Comparison of ENCODE assay signal across 1 cellular context in the genomic region with DNA sequence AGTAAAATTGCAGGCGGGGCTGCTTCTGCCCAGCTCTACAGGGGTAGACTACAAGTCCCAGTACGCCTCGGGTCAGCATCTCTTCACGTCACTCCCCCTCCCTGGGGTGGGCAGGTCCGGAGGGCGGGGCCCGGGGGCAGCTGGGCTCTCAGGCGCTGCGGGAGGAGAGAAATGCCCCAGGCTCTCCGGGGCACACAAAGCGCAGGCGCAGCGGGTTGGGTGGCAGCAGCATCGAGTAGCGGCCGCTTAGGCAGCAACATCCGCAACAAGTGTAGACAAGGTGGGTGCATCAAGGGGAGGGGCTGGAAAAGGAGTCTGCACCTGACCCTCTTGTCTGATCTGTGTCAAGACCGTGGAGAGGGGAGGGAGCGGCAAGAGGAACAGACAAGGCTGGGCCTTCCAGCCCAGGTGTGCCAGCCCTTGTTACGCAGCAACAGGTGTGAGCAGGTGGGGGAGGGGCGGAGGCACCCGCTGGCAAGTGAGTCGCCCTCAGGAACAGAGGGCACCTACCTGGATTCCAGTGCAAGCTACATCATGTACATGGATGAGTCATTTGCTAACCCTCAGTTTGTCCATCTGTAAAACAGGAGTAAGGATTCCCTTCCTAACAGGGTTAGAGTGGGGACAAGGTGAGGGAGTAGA.
TF ChIP-seq lines count a peak whose summit lies in the region.

No MANE protein-coding gene starts in this region.

TF ChIP-seq in K562, 482 proteins besides CTCF, POLR2A, EP300 and RAD21:
- TF ChIP-seq ZEB2 (IDR thresholded peaks at IDR 0.05) (peak; percentile 32; the same call in 1 of the 2 replicates), SP2 (IDR thresholded peaks at IDR 0.05; ENCODE audit: extremely low read depth, low read depth, low read length, poor library complexity, severe bottlenecking) (no peak), HCFC1 (IDR thresholded peaks at IDR 0.05; ENCODE audit: low read depth, low read length) (peak; percentile 83), SIX5 (IDR thresholded peaks at IDR 0.05; ENCODE audit: borderline replicate concordance in 1 of 2, insufficient read depth in 1 of 2, low read depth in 1 of 2, low read length in 2 of 2) (peak; percentile 48 to 56; a peak in 3 of 4 replicates), NRF1 (conservative IDR thresholded peaks at IDR 0.05 in 1 of 2, IDR thresholded peaks at IDR 0.05 in 1 of 2) (peak; percentile 81 to 82), JUND (IDR thresholded peaks at IDR 0.05; ENCODE audit: borderline replicate concordance, low read depth, low read length) (no peak), JUND (tag; IDR thresholded peaks at IDR 0.05; ENCODE audit: borderline replicate concordance, low read depth, low read length) (peak; percentile 39; the same call in 1 of the 3 replicates), MAZ (CRISPR knock-in tag; conservative IDR thresholded peaks at IDR 0.05 in 1 of 2, IDR thresholded peaks at IDR 0.05 in 1 of 2) (peak in 1 of 2 experiments; percentile 70; a peak in 3 of 4 replicates), SRF (CRISPR knock-in tag; IDR thresholded peaks at IDR 0.05) (no peak), ATF1 (CRISPR knock-in tag; IDR thresholded peaks at IDR 0.05) (no peak), ATF1 (tag; IDR thresholded peaks at IDR 0.05) (peak; percentile 85), CREM (IDR thresholded peaks at IDR 0.05; ENCODE audit: low read depth) (peak; percentile 90), ZNF143 (CRISPR knock-in tag; IDR thresholded peaks at IDR 0.05) (peak; percentile 73), YBX1 (IDR thresholded peaks at IDR 0.05) (no peak), ZNF12 (CRISPR knock-in tag; IDR thresholded peaks at IDR 0.05) (no peak), CBFB (CRISPR knock-in tag; IDR thresholded peaks at IDR 0.05) (0 out of 2 replicates have a peak, but pooled peaks have one; percentile 45), CREB1 (IDR thresholded peaks at IDR 0.05) (peak; percentile 85), CREB1 (CRISPR knock-in tag; IDR thresholded peaks at IDR 0.05) (peak; percentile 70)
- TF ChIP-seq, protein P1, sequence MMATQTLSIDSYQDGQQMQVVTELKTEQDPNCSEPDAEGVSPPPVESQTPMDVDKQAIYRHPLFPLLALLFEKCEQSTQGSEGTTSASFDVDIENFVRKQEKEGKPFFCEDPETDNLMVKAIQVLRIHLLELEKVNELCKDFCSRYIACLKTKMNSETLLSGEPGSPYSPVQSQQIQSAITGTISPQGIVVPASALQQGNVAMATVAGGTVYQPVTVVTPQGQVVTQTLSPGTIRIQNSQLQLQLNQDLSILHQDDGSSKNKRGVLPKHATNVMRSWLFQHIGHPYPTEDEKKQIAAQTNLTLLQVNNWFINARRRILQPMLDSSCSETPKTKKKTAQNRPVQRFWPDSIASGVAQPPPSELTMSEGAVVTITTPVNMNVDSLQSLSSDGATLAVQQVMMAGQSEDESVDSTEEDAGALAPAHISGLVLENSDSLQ (IDR thresholded peaks at IDR 0.05): 0 out of 2 replicates have a peak, but pooled peaks have one; percentile 21
- TF ChIP-seq, protein P2, sequence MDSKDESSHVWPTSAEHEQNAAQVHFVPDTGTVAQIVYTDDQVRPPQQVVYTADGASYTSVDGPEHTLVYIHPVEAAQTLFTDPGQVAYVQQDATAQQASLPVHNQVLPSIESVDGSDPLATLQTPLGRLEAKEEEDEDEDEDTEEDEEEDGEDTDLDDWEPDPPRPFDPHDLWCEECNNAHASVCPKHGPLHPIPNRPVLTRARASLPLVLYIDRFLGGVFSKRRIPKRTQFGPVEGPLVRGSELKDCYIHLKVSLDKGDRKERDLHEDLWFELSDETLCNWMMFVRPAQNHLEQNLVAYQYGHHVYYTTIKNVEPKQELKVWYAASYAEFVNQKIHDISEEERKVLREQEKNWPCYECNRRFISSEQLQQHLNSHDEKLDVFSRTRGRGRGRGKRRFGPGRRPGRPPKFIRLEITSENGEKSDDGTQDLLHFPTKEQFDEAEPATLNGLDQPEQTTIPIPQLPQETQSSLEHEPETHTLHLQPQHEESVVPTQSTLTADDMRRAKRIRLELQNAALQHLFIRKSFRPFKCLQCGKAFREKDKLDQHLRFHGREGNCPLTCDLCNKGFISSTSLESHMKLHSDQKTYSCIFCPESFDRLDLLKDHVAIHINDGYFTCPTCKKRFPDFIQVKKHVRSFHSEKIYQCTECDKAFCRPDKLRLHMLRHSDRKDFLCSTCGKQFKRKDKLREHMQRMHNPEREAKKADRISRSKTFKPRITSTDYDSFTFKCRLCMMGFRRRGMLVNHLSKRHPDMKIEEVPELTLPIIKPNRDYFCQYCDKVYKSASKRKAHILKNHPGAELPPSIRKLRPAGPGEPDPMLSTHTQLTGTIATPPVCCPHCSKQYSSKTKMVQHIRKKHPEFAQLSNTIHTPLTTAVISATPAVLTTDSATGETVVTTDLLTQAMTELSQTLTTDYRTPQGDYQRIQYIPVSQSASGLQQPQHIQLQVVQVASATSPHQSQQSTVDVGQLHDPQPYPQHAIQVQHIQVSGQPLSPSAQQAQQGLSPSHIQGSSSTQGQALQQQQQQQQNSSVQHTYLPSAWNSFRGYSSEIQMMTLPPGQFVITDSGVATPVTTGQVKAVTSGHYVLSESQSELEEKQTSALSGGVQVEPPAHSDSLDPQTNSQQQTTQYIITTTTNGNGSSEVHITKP (IDR thresholded peaks at IDR 0.05; ENCODE audit: partially characterized antibody): peak; percentile 12
- TF ChIP-seq, protein P3, sequence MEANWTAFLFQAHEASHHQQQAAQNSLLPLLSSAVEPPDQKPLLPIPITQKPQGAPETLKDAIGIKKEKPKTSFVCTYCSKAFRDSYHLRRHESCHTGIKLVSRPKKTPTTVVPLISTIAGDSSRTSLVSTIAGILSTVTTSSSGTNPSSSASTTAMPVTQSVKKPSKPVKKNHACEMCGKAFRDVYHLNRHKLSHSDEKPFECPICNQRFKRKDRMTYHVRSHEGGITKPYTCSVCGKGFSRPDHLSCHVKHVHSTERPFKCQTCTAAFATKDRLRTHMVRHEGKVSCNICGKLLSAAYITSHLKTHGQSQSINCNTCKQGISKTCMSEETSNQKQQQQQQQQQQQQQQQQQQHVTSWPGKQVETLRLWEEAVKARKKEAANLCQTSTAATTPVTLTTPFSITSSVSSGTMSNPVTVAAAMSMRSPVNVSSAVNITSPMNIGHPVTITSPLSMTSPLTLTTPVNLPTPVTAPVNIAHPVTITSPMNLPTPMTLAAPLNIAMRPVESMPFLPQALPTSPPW (CRISPR knock-in tag; IDR thresholded peaks at IDR 0.05): peak; percentile 86
- TF ChIP-seq, protein P4, sequence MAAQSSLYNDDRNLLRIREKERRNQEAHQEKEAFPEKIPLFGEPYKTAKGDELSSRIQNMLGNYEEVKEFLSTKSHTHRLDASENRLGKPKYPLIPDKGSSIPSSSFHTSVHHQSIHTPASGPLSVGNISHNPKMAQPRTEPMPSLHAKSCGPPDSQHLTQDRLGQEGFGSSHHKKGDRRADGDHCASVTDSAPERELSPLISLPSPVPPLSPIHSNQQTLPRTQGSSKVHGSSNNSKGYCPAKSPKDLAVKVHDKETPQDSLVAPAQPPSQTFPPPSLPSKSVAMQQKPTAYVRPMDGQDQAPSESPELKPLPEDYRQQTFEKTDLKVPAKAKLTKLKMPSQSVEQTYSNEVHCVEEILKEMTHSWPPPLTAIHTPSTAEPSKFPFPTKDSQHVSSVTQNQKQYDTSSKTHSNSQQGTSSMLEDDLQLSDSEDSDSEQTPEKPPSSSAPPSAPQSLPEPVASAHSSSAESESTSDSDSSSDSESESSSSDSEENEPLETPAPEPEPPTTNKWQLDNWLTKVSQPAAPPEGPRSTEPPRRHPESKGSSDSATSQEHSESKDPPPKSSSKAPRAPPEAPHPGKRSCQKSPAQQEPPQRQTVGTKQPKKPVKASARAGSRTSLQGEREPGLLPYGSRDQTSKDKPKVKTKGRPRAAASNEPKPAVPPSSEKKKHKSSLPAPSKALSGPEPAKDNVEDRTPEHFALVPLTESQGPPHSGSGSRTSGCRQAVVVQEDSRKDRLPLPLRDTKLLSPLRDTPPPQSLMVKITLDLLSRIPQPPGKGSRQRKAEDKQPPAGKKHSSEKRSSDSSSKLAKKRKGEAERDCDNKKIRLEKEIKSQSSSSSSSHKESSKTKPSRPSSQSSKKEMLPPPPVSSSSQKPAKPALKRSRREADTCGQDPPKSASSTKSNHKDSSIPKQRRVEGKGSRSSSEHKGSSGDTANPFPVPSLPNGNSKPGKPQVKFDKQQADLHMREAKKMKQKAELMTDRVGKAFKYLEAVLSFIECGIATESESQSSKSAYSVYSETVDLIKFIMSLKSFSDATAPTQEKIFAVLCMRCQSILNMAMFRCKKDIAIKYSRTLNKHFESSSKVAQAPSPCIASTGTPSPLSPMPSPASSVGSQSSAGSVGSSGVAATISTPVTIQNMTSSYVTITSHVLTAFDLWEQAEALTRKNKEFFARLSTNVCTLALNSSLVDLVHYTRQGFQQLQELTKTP (IDR thresholded peaks at IDR 0.05; ENCODE audit: low read depth in 1 of 2, partially characterized antibody in 2 of 2): peak in 1 of 2 experiments; percentile 28
- TF ChIP-seq, protein P5, sequence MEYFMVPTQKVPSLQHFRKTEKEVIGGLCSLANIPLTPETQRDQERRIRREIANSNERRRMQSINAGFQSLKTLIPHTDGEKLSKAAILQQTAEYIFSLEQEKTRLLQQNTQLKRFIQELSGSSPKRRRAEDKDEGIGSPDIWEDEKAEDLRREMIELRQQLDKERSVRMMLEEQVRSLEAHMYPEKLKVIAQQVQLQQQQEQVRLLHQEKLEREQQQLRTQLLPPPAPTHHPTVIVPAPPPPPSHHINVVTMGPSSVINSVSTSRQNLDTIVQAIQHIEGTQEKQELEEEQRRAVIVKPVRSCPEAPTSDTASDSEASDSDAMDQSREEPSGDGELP (CRISPR knock-in tag; IDR thresholded peaks at IDR 0.05; ENCODE audit: borderline replicate concordance): peak; percentile 80
- TF ChIP-seq, protein P6, sequence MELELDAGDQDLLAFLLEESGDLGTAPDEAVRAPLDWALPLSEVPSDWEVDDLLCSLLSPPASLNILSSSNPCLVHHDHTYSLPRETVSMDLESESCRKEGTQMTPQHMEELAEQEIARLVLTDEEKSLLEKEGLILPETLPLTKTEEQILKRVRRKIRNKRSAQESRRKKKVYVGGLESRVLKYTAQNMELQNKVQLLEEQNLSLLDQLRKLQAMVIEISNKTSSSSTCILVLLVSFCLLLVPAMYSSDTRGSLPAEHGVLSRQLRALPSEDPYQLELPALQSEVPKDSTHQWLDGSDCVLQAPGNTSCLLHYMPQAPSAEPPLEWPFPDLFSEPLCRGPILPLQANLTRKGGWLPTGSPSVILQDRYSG (tag; conservative IDR thresholded peaks at IDR 0.05; ENCODE audit: low read depth): no peak
- TF ChIP-seq, protein P7, sequence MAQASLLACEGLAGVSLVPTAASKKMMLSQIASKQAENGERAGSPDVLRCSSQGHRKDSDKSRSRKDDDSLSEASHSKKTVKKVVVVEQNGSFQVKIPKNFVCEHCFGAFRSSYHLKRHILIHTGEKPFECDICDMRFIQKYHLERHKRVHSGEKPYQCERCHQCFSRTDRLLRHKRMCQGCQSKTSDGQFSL (CRISPR knock-in tag; IDR thresholded peaks at IDR 0.05): no peak
- TF ChIP-seq, protein P7 (tag; IDR thresholded peaks at IDR 0.05): peak in 1 of 2 experiments; percentile 24; a peak in 1 of 4 replicates
